ENCODE assay signal across 30 cellular contexts in the genomic region with DNA sequence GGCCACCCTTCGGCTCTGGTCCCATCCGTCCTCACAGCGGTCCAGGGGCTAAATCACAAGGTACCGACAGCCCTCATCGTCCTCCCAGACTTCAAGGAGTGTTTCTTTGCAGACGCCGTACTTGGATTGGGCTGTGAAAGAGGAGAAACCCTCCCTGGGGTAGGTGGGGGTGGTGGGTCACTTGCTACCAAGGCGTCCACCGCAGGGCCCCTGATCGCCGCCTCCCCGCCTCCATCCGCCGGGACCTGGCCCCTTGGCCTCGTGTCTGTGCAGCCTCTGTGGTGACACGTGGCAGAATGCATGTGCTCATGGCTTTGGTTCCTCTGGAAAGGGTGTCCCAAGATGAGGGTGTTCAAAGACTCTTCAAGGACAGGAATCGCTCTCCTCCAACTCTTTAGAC.
"Had no signal": no experiment of that assay in that cellular context is flagged by ENCODE, and none has a peak within 500 bp of the region (broad histone marks: within the 10 kb centered on the region; RNA-seq: fewer than 3 reads in every experiment).

No MANE protein-coding gene starts in this region.

- H3K79me2 ChIP-seq: hepatocyte, parathyroid adenoma had no signal

- H3K4me1 ChIP-seq: adrenal gland, ascending aorta, gastrocnemius medialis, parathyroid adenoma, right atrium auricular region, testis had no signal

- ATAC-seq: activated CD4-positive, alpha-beta T cell treated with anti-CD3 and anti-CD28 coated beads for 36 hours; activated T-cell treated with anti-CD3 and anti-CD28 coated beads, Interleukin-2, amount 50 U/mL, for 72 hours; effector memory CD8-positive, alpha-beta T cell; gastrocnemius medialis; left cardiac atrium; naive thymus-derived CD4-positive, alpha-beta T cell; stimulated activated naive CD8-positive, alpha-beta T cell treated with anti-CD3 and anti-CD28 coated beads, Interleukin-15, Interleukin-2, amounts not matched to agents 100 U/mL and 50 U/mL, for 24 hours had no signal

- H3K27ac ChIP-seq: adrenal gland, ascending aorta, cardiac muscle cell, coronary artery, dorsolateral prefrontal cortex, gastrocnemius medialis, hepatocyte, parathyroid adenoma, right atrium auricular region, testis, transverse colon had no signal

- H3K36me3 ChIP-seq: adrenal gland, ascending aorta, cardiac muscle cell, gastrocnemius medialis, right atrium auricular region, transverse colon had no signal

- H3K27me3 ChIP-seq: adrenal gland, ascending aorta, cardiac muscle cell, hepatocyte, right atrium auricular region, testis had no signal

- H3K9ac ChIP-seq: parathyroid adenoma had no signal

- H3K9me3 ChIP-seq: adrenal gland, ascending aorta, gastrocnemius medialis, right atrium auricular region, testis, transverse colon had no signal

- H2AFZ ChIP-seq: hepatocyte, parathyroid adenoma had no signal

- H3K4me3 ChIP-seq: adrenal gland, ascending aorta, cardiac muscle cell, coronary artery, dorsolateral prefrontal cortex, gastrocnemius medialis, hepatocyte, right atrium auricular region, testis, transverse colon had no signal

- DNase-seq: activated CD4-positive, alpha-beta T cell treated with anti-CD3 and anti-CD28 coated beads for 36 hours; activated CD4-positive, CD25-positive, alpha-beta regulatory T cell; activated naive CD4-positive, alpha-beta T cell; activated naive CD8-positive, alpha-beta T cell treated with anti-CD3 and anti-CD28 coated beads for 36 hours; activated T-cell treated with anti-CD3 and anti-CD28 coated beads for 4 hours; activated T-cell treated with anti-CD3 and anti-CD28 coated beads, Interleukin-2, amount 50 U/mL, for 72 hours; adrenal gland; cerebellar nuclear complex; dorsolateral prefrontal cortex; effector memory CD8-positive, alpha-beta T cell; erythroblast; gastrocnemius medialis; glutamatergic neuron; islet precursor cell; left cardiac atrium; midbrain; naive thymus-derived CD4-positive, alpha-beta T cell; occipital lobe; stimulated activated CD4-positive, alpha-beta T cell treated with anti-CD3 and anti-CD28 coated beads, Interleukin-12 subunit alpha, Interleukin-12 subunit beta, amount 100 ng/mL, for 4 hours; stimulated activated CD4-positive, alpha-beta T cell treated with anti-CD3 and anti-CD28 coated beads, Interleukin-4, amount 100 ng/mL, for 1 hour; stimulated activated naive CD8-positive, alpha-beta T cell treated with anti-CD3 and anti-CD28 coated beads, Interleukin-15, Interleukin-2, amounts not matched to agents 100 U/mL and 50 U/mL, for 24 hours; T-helper 2 cell; testis; transverse colon had no signal
